In the genomic region with DNA sequence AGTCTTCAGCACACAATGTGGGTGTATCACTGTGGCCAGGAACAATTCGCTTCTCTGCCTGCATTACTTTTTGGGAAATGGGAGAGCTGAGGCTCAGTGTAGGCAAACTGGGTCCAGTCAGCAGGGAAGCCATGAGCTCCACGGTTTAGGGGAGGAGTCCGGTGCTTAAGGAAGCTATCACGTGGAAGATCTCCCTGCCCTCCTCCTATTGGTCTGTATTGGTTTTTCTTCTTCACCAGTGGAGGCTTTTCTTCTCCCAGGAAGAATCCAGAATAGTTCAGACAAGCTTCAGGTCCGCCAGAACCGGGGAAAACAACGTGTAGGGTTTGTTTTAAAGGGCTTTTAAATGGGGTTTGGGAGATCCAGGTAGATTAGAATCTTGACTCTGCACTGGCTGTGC, we compare ENCODE assay signal across 1 cellular context.
TF ChIP-seq lines count a peak whose summit lies in the region.

No MANE protein-coding gene starts in this region.

TF ChIP-seq in H1, 55 proteins besides CTCF, POLR2A, EP300 and RAD21:
- TF ChIP-seq BACH1 (IDR thresholded peaks at IDR 0.05; ENCODE audit: low read length) = no peak
- no peak for TF ChIP-seq RFX5 (IDR thresholded peaks at IDR 0.05; ENCODE audit: borderline replicate concordance, low read depth, low read length)
- no peak for TF ChIP-seq HDAC6 (IDR thresholded peaks at IDR 0.05; ENCODE audit: low read depth, low read length)
- TF ChIP-seq TCF12 (IDR thresholded peaks at IDR 0.05; ENCODE audit: low read depth, low read length) = no peak
TF ChIP-seq in H1: peak in this region for 0.
